In the genomic region with DNA sequence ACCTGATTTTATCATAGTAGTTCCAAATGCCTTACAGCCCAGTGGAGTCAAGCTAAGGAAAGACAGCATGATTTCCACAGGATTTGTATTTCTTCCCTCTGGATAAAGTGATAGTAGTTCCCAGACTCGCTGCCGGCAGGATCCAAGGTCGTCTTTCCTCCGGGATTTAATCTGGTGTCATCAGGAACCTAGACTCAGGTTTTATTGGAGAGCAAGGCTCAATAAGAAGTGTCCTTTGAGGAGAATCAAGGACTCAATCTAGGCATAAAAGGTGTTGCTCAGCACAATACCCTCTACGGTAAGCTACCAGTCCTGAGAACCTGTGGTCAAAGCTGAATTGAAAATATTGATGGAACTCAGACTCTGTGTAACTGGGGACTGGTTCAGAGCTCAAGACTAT, we compare ENCODE assay signal across 8 cellular contexts.
A peak's percentile ranks its signal among the peaks of the same experiment; 100 is the strongest.
DNase-seq lines count a peak whose midpoint lies in the region; ATAC-seq and TF ChIP-seq lines count a peak whose summit lies in the region.
"Not testable (repeated sequence)": the region's sequence is repeated elsewhere in the genome, so short reads cannot be mapped to it uniquely, and the experiment has no call there.

No MANE protein-coding gene starts in this region.

- peaks cover 29% of the 10 kb centered on the region for H3F3A ChIP-seq in GM23248 (ENCODE audit: insufficient read depth)

- H3K9me3 ChIP-seq in GM23248 (ENCODE audit: low read depth); adipocyte (ENCODE audit: control insufficient read depth, low read length); duodenal mucosa (ENCODE audit: control insufficient read depth in 1 of 2, low read length in 2 of 2); right lobe of liver; spleen; vagina: not testable (repeated sequence)

- TF ChIP-seq CTCF in foreskin fibroblast (IDR thresholded peaks at IDR 0.05; ENCODE audit: low read depth, low read length); right lobe of liver (IDR thresholded peaks at IDR 0.05); osteocyte (IDR thresholded peaks at IDR 0.05); spleen (IDR thresholded peaks at IDR 0.05 in 8 of 11, conservative IDR thresholded peaks at IDR 0.05 in 3 of 11); vagina (IDR thresholded peaks at IDR 0.05): not testable (repeated sequence)

- peak overlapping the region; percentile 63 for H2AFZ ChIP-seq in GM23248

- H3K36me3 ChIP-seq in GM23248 (ENCODE audit: low read depth); adipocyte (ENCODE audit: control insufficient read depth, insufficient read depth, low read length, severe bottlenecking); duodenal mucosa (ENCODE audit: control insufficient read depth in 1 of 2, insufficient read depth in 2 of 2, low read length in 2 of 2); right lobe of liver; spleen; vagina: not testable (repeated sequence)

- H3K27me3 Mint-ChIP-seq in osteocyte (ENCODE audit: unreplicated experiment), result not testable (repeated sequence)

- H3K79me2 ChIP-seq in GM23248 (ENCODE audit: insufficient read depth), result not testable (repeated sequence)

- H3K4me1 Mint-ChIP-seq in osteocyte (ENCODE audit: unreplicated experiment), result peaks cover 23% of the 10 kb centered on the region

- H3K4me1 ChIP-seq in GM23248 (ENCODE audit: insufficient read depth), result peaks cover 30% of the 10 kb centered on the region
- peaks cover 35% of the 10 kb centered on the region for H3K4me1 ChIP-seq in adipocyte (ENCODE audit: control insufficient read depth, insufficient read depth, low read length)
- not testable (repeated sequence) for H3K4me1 ChIP-seq in duodenal mucosa (ENCODE audit: control insufficient read depth in 1 of 2, insufficient read depth in 2 of 2, low read length in 2 of 2)
- peaks cover 0 to 12% (median 3%) of the 10 kb centered on the region in 4 donors for H3K4me1 ChIP-seq in right lobe of liver
- peaks cover 0 to 18% (median 13%) of the 10 kb centered on the region in 6 donors for H3K4me1 ChIP-seq in spleen
- peaks cover 12% of the 10 kb centered on the region for H3K4me1 ChIP-seq in vagina

- intact Hi-C loops in right lobe of liver (cut with DNase I); spleen (cut with DNase I; ENCODE audit: low total_unique reads); vagina (cut with DNase I): not testable (repeated sequence)

- DNase-seq in GM23248 (peak; percentile 29), foreskin fibroblast (peak in 1 of 2 donors; percentile 9)
- DNase-seq in adipocyte (ENCODE audit: low read depth); right lobe of liver; osteocyte (ENCODE audit: extremely low spot score, unreplicated experiment); spleen; vagina (ENCODE audit: extremely low spot score in 2 of 2): not testable (repeated sequence)

- ATAC-seq in right lobe of liver, result not testable (repeated sequence)

- not testable (repeated sequence) for H3K9me2 ChIP-seq in GM23248 (ENCODE audit: insufficient read depth)

- H3K4me3 ChIP-seq in GM23248 (peak overlapping the region; percentile 69), adipocyte (ENCODE audit: low read length) (peak overlapping the region; percentile 67), duodenal mucosa (ENCODE audit: low read depth in 1 of 2, low read length in 2 of 2) (peak overlapping the region; percentile 44 to 55), foreskin fibroblast (ENCODE audit: low read depth in 1 of 2, low read length in 2 of 2) (peak overlapping the region; percentile 22 to 28), right lobe of liver (peak overlapping the region; percentile 5 to 27 (median 20)), spleen (peak overlapping the region; percentile 8 to 58 (median 29)), vagina (peak overlapping the region; percentile 38 to 40)

- H3K4me3 Mint-ChIP-seq in osteocyte (ENCODE audit: unreplicated experiment), result peak overlapping the region; percentile 43

- H3K9me3 Mint-ChIP-seq in osteocyte (ENCODE audit: unreplicated experiment), result not testable (repeated sequence)

- TF ChIP-seq POLR2A in right lobe of liver (IDR thresholded peaks at IDR 0.05); spleen (IDR thresholded peaks at IDR 0.05); vagina (IDR thresholded peaks at IDR 0.05): not testable (repeated sequence)

- WGBS in GM23248 (ENCODE audit: low coverage in 1 of 2, low lambda C conversion rate in 2 of 2, missing lambda C conversion rate in 2 of 2), 2 experiments, result 0 to 2% methylated on average over 5 of the region's 5 CpGs
- 54% methylated on average over 5 of the region's 5 CpGs for WGBS in right lobe of liver (ENCODE audit: insufficient coverage, low coverage, low lambda C conversion rate, missing lambda C conversion rate)
- 59 to 78% (median 71%) methylated on average over 5 of the region's 5 CpGs for WGBS in spleen, 5 donors

- H3K4me2 ChIP-seq in GM23248 (ENCODE audit: unreplicated experiment), result peak overlapping the region; percentile 96

- in situ Hi-C loops in GM23248 (cut with MboI), result not testable (repeated sequence)

- H3K27ac Mint-ChIP-seq in osteocyte (ENCODE audit: unreplicated experiment), result peak overlapping the region; percentile 74

- not testable (repeated sequence) for H3K27me3 ChIP-seq in GM23248 (replicated peaks; ENCODE audit: insufficient read depth); adipocyte (replicated peaks; ENCODE audit: control insufficient read depth, insufficient read depth, low read length); duodenal mucosa (ENCODE audit: control insufficient read depth in 1 of 2, insufficient read depth in 2 of 2, low read length in 2 of 2); right lobe of liver; spleen (replicated peaks in 1 of 7); vagina

- not testable (repeated sequence) for H4K20me1 ChIP-seq in GM23248 (ENCODE audit: insufficient read depth)

- H3K9ac ChIP-seq in GM23248, result peak overlapping the region; percentile 69
- H3K9ac ChIP-seq in adipocyte (ENCODE audit: low read length), result peak overlapping the region; percentile 47
- H3K9ac ChIP-seq in duodenal mucosa (ENCODE audit: low read depth in 1 of 2, low read length in 2 of 2), result peak overlapping the region in 1 of 2 donors; percentile 54

- not testable (repeated sequence) for H3K36me3 Mint-ChIP-seq in osteocyte (ENCODE audit: unreplicated experiment)

- H3K27ac ChIP-seq in GM23248 (peak overlapping the region; percentile 64), duodenal mucosa (ENCODE audit: low read depth, low read length) (peak overlapping the region; percentile 63), right lobe of liver (peak overlapping the region; percentile 4 to 58 (median 37)), spleen (peak overlapping the region; percentile 9 to 82 (median 74)), vagina (peak overlapping the region; percentile 70)
